In genomic region chr7:153103219-153103618, GRCh38 we compare ENCODE assay signal across 27 cellular contexts.
"Had no signal": no experiment of that assay in that cellular context is flagged by ENCODE, and none has a peak within 500 bp of the region (broad histone marks: within the 10 kb centered on the region; RNA-seq: fewer than 3 reads in every experiment).

No MANE protein-coding gene starts in this region.

- ATAC-seq: activated T-cell treated with anti-CD3 and anti-CD28 coated beads, Interleukin-2, amount 50 U/mL, for 4 hours; activated T-helper 17 cell treated with anti-CD3 and anti-CD28 coated beads, Interleukin-2, amount 50 U/mL, for 72 hours; foreskin keratinocyte; heart left ventricle; left lobe of liver; lower lobe of right lung; natural killer cell; right cardiac atrium; stimulated activated naive CD8-positive, alpha-beta T cell treated with anti-CD3 and anti-CD28 coated beads, Interleukin-15, Interleukin-2, amounts not matched to agents 100 U/mL and 50 U/mL, for 24 hours had no signal

- H3K4me1 ChIP-seq: esophagus muscularis mucosa, foreskin keratinocyte, heart left ventricle, lower lobe of right lung, spleen, testis, transverse colon had no signal

- H3K27ac Mint-ChIP-seq: activated CD4-positive, alpha-beta memory T cell treated with anti-CD3 and anti-CD28 coated beads, Interleukin-2, amount 10 ng/mL, durations not matched to agents 7 days and 5 days; activated CD4-positive, alpha-beta T cell treated with anti-CD3 and anti-CD28 coated beads, Interleukin-2, amount 10 ng/mL, durations not matched to agents 7 days and 5 days; activated T-helper 17 cell treated with anti-CD3 and anti-CD28 coated beads, Interleukin-2, amount 50 U/mL, for 72 hours; natural killer cell had no signal

- H3K4me3 ChIP-seq: coronary artery, esophagus muscularis mucosa, heart left ventricle, lower lobe of right lung, spleen, testis, transverse colon had no signal

- H3K36me3 ChIP-seq: brain microvascular endothelial cell, esophagus muscularis mucosa, heart left ventricle, lower lobe of right lung, spleen, transverse colon, WERI-Rb-1 had no signal

- H3K27me3 ChIP-seq: brain microvascular endothelial cell, foreskin keratinocyte, heart left ventricle, spleen, testis, transverse colon had no signal

- H3K4me1 Mint-ChIP-seq: activated CD4-positive, alpha-beta memory T cell treated with anti-CD3 and anti-CD28 coated beads, Interleukin-2, amount 10 ng/mL, durations not matched to agents 7 days and 5 days; activated CD4-positive, alpha-beta T cell treated with anti-CD3 and anti-CD28 coated beads, Interleukin-2, amount 10 ng/mL, durations not matched to agents 7 days and 5 days; activated T-helper 17 cell treated with anti-CD3 and anti-CD28 coated beads, Interleukin-2, amount 50 U/mL, for 72 hours; natural killer cell had no signal

- H3K36me3 Mint-ChIP-seq: natural killer cell had no signal

- H3K27ac ChIP-seq: brain microvascular endothelial cell, coronary artery, esophagus muscularis mucosa, foreskin keratinocyte, heart left ventricle, lower lobe of right lung, spleen, testis, transverse colon, WERI-Rb-1 had no signal

- DNase-seq: activated CD4-positive, alpha-beta memory T cell treated with anti-CD3 and anti-CD28 coated beads, Interleukin-2, amount 10 ng/mL, durations not matched to agents 7 days and 5 days; activated CD4-positive, alpha-beta T cell treated with anti-CD3 and anti-CD28 coated beads for 1 hour; activated CD4-positive, alpha-beta T cell treated with anti-CD3 and anti-CD28 coated beads, Interleukin-2, amount 10 ng/mL, durations not matched to agents 7 days and 5 days; activated CD8-positive, alpha-beta memory T cell treated with anti-CD3 and anti-CD28 coated beads, Interleukin-2, amount 50 U/mL, for 48 hours; activated gamma-delta T cell treated with Interleukin-2 at 50 U/mL for 16 hours; activated naive CD4-positive, alpha-beta T cell treated with anti-CD3 and anti-CD28 coated beads, Interleukin-2, amount 50 U/mL, for 16 hours; activated T-cell treated with anti-CD3 and anti-CD28 coated beads, Interleukin-2, amount 50 U/mL, for 4 hours; amniotic stem cell; brain microvascular endothelial cell; foreskin keratinocyte; heart left ventricle; hypothalamus; lower lobe of right lung; mesenchymal stem cell; natural killer cell; posterior cingulate gyrus; right cardiac atrium; spleen; stimulated activated naive CD8-positive, alpha-beta T cell treated with anti-CD3 and anti-CD28 coated beads, Interleukin-15, Interleukin-2, amounts not matched to agents 100 U/mL and 50 U/mL, for 24 hours; T1000; testis; transverse colon; WERI-Rb-1 had no signal

- H3K27me3 Mint-ChIP-seq: activated CD4-positive, alpha-beta memory T cell treated with anti-CD3 and anti-CD28 coated beads, Interleukin-2, amount 10 ng/mL, durations not matched to agents 7 days and 5 days; activated CD4-positive, alpha-beta T cell treated with anti-CD3 and anti-CD28 coated beads, Interleukin-2, amount 10 ng/mL, durations not matched to agents 7 days and 5 days; activated T-helper 17 cell treated with anti-CD3 and anti-CD28 coated beads, Interleukin-2, amount 50 U/mL, for 72 hours had no signal

- H3K9me3 ChIP-seq: esophagus muscularis mucosa, heart left ventricle, lower lobe of right lung, spleen, testis, transverse colon had no signal

- H3K4me3 Mint-ChIP-seq: activated CD4-positive, alpha-beta memory T cell treated with anti-CD3 and anti-CD28 coated beads, Interleukin-2, amount 10 ng/mL, durations not matched to agents 7 days and 5 days; activated CD4-positive, alpha-beta T cell treated with anti-CD3 and anti-CD28 coated beads, Interleukin-2, amount 10 ng/mL, durations not matched to agents 7 days and 5 days; activated T-cell treated with anti-CD3 and anti-CD28 coated beads, Interleukin-2, amount 50 U/mL, for 4 hours; activated T-helper 17 cell treated with anti-CD3 and anti-CD28 coated beads, Interleukin-2, amount 50 U/mL, for 72 hours; natural killer cell had no signal

- H3K9me3 Mint-ChIP-seq: activated CD4-positive, alpha-beta memory T cell treated with anti-CD3 and anti-CD28 coated beads, Interleukin-2, amount 10 ng/mL, durations not matched to agents 7 days and 5 days; activated CD4-positive, alpha-beta T cell treated with anti-CD3 and anti-CD28 coated beads, Interleukin-2, amount 10 ng/mL, durations not matched to agents 7 days and 5 days; activated T-cell treated with anti-CD3 and anti-CD28 coated beads, Interleukin-2, amount 50 U/mL, for 4 hours had no signal
